Comparison of ENCODE assay signal across 1 cellular context in the genomic region with DNA sequence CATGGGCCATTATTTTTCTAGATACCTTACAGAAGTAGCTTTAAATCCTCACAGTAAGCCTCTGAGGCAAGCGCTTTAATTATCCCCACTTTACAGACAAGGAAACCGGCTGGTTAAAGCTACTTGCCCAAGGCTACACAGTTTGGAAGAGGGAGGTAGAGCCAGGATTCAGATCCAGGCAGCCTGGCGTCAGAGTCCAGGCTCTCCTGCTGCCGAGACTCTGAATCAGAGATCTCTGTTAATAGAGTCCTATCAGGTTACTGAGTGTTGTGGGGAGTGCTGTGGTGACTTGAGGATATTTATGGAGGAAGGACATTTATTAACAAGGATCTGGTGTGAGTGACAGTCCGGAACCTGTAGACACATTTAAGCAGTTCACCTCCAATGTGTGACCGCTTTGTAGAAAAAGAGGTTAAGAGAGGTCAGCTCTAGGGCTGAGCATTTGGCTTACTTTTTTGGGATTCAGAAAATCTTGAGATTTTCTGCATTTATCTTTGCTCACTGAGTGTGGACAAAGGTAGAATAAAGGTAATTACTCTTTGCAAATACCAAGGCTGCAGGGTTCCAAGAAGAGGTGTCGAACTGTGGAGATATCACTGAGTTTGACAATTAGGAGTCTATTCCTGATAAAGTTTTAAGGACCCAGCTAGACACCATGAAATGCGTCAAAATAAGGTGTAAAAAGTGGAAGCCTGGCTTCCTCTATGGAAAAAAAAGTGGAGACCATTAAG.
TF ChIP-seq lines count a peak whose summit lies in the region.

No MANE protein-coding gene starts in this region.

TF ChIP-seq in K562, 482 proteins besides CTCF, POLR2A, EP300 and RAD21:
- TF ChIP-seq TBL1XR1 (IDR thresholded peaks at IDR 0.05; ENCODE audit: low read length in 2 of 2) (no peak), PRMT5 (CRISPR knock-in tag; IDR thresholded peaks at IDR 0.05) (no peak), RBM14 (IDR thresholded peaks at IDR 0.05; ENCODE audit: borderline replicate concordance, insufficient read depth, low read depth, low read length) (no peak), ERF (CRISPR knock-in tag; IDR thresholded peaks at IDR 0.05) (no peak), ILF3 (IDR thresholded peaks at IDR 0.05; ENCODE audit: borderline replicate concordance) (no peak), ZNF764 (CRISPR knock-in tag; IDR thresholded peaks at IDR 0.05; ENCODE audit: low read depth) (no peak), MTA2 (IDR thresholded peaks at IDR 0.05; ENCODE audit: low read depth) (no peak), POLR2AphosphoS2 (IDR thresholded peaks at IDR 0.05; ENCODE audit: low read length) (0 out of 2 replicates have a peak, but pooled peaks have one; percentile 72), MAFK (IDR thresholded peaks at IDR 0.05; ENCODE audit: low read length) (no peak), TSC22D4 (tag; IDR thresholded peaks at IDR 0.05) (no peak), PHF21A (IDR thresholded peaks at IDR 0.05; ENCODE audit: borderline replicate concordance, low read depth) (no peak), ZNF586 (CRISPR knock-in tag; conservative IDR thresholded peaks at IDR 0.05) (no peak), ZNF263 (CRISPR knock-in tag; IDR thresholded peaks at IDR 0.05; ENCODE audit: borderline replicate concordance) (no peak), YY1 (IDR thresholded peaks at IDR 0.05; ENCODE audit: borderline replicate concordance in 1 of 3, control insufficient read depth in 1 of 3, extremely low read depth in 1 of 3, insufficient read depth in 3 of 3, insufficient read length in 1 of 3, insufficient replicate concordance in 2 of 3, low read depth in 1 of 3, low read length in 2 of 3) (no peak), TAF7 (tag; IDR thresholded peaks at IDR 0.05) (no peak), SMAD3 (CRISPR knock-in tag; conservative IDR thresholded peaks at IDR 0.05) (no peak), ZNF232 (CRISPR knock-in tag; IDR thresholded peaks at IDR 0.05) (no peak), POLR2AphosphoS5 (IDR thresholded peaks at IDR 0.05; ENCODE audit: control insufficient read depth, insufficient read depth, low read depth, low read length) (0 out of 2 replicates have a peak, but pooled peaks have one; percentile 7), KDM5B (IDR thresholded peaks at IDR 0.05; ENCODE audit: insufficient replicate concordance, low read depth, low read length) (peak; percentile 7), EWSR1 (IDR thresholded peaks at IDR 0.05; ENCODE audit: borderline replicate concordance, low read depth, partially characterized antibody) (no peak)
- TF ChIP-seq, protein P1, sequence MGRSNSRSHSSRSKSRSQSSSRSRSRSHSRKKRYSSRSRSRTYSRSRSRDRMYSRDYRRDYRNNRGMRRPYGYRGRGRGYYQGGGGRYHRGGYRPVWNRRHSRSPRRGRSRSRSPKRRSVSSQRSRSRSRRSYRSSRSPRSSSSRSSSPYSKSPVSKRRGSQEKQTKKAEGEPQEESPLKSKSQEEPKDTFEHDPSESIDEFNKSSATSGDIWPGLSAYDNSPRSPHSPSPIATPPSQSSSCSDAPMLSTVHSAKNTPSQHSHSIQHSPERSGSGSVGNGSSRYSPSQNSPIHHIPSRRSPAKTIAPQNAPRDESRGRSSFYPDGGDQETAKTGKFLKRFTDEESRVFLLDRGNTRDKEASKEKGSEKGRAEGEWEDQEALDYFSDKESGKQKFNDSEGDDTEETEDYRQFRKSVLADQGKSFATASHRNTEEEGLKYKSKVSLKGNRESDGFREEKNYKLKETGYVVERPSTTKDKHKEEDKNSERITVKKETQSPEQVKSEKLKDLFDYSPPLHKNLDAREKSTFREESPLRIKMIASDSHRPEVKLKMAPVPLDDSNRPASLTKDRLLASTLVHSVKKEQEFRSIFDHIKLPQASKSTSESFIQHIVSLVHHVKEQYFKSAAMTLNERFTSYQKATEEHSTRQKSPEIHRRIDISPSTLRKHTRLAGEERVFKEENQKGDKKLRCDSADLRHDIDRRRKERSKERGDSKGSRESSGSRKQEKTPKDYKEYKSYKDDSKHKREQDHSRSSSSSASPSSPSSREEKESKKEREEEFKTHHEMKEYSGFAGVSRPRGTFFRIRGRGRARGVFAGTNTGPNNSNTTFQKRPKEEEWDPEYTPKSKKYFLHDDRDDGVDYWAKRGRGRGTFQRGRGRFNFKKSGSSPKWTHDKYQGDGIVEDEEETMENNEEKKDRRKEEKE (IDR thresholded peaks at IDR 0.05; ENCODE audit: borderline replicate concordance in 1 of 2, control insufficient read depth in 1 of 2, low read depth in 2 of 2, low read length in 1 of 2) = no peak
- TF ChIP-seq, protein P2, sequence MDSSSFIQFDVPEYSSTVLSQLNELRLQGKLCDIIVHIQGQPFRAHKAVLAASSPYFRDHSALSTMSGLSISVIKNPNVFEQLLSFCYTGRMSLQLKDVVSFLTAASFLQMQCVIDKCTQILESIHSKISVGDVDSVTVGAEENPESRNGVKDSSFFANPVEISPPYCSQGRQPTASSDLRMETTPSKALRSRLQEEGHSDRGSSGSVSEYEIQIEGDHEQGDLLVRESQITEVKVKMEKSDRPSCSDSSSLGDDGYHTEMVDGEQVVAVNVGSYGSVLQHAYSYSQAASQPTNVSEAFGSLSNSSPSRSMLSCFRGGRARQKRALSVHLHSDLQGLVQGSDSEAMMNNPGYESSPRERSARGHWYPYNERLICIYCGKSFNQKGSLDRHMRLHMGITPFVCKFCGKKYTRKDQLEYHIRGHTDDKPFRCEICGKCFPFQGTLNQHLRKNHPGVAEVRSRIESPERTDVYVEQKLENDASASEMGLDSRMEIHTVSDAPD (CRISPR knock-in tag; IDR thresholded peaks at IDR 0.05) = no peak
- TF ChIP-seq, protein P3, sequence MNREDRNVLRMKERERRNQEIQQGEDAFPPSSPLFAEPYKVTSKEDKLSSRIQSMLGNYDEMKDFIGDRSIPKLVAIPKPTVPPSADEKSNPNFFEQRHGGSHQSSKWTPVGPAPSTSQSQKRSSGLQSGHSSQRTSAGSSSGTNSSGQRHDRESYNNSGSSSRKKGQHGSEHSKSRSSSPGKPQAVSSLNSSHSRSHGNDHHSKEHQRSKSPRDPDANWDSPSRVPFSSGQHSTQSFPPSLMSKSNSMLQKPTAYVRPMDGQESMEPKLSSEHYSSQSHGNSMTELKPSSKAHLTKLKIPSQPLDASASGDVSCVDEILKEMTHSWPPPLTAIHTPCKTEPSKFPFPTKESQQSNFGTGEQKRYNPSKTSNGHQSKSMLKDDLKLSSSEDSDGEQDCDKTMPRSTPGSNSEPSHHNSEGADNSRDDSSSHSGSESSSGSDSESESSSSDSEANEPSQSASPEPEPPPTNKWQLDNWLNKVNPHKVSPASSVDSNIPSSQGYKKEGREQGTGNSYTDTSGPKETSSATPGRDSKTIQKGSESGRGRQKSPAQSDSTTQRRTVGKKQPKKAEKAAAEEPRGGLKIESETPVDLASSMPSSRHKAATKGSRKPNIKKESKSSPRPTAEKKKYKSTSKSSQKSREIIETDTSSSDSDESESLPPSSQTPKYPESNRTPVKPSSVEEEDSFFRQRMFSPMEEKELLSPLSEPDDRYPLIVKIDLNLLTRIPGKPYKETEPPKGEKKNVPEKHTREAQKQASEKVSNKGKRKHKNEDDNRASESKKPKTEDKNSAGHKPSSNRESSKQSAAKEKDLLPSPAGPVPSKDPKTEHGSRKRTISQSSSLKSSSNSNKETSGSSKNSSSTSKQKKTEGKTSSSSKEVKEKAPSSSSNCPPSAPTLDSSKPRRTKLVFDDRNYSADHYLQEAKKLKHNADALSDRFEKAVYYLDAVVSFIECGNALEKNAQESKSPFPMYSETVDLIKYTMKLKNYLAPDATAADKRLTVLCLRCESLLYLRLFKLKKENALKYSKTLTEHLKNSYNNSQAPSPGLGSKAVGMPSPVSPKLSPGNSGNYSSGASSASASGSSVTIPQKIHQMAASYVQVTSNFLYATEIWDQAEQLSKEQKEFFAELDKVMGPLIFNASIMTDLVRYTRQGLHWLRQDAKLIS (CRISPR knock-in tag; IDR thresholded peaks at IDR 0.05) = no peak
- TF ChIP-seq, protein P4, sequence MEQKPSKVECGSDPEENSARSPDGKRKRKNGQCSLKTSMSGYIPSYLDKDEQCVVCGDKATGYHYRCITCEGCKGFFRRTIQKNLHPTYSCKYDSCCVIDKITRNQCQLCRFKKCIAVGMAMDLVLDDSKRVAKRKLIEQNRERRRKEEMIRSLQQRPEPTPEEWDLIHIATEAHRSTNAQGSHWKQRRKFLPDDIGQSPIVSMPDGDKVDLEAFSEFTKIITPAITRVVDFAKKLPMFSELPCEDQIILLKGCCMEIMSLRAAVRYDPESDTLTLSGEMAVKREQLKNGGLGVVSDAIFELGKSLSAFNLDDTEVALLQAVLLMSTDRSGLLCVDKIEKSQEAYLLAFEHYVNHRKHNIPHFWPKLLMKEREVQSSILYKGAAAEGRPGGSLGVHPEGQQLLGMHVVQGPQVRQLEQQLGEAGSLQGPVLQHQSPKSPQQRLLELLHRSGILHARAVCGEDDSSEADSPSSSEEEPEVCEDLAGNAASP (IDR thresholded peaks at IDR 0.05) = no peak
- TF ChIP-seq, protein P5, sequence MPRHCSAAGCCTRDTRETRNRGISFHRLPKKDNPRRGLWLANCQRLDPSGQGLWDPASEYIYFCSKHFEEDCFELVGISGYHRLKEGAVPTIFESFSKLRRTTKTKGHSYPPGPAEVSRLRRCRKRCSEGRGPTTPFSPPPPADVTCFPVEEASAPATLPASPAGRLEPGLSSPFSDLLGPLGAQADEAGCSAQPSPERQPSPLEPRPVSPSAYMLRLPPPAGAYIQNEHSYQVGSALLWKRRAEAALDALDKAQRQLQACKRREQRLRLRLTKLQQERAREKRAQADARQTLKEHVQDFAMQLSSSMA (CRISPR knock-in tag; IDR thresholded peaks at IDR 0.05) = no peak
- TF ChIP-seq, protein P6, sequence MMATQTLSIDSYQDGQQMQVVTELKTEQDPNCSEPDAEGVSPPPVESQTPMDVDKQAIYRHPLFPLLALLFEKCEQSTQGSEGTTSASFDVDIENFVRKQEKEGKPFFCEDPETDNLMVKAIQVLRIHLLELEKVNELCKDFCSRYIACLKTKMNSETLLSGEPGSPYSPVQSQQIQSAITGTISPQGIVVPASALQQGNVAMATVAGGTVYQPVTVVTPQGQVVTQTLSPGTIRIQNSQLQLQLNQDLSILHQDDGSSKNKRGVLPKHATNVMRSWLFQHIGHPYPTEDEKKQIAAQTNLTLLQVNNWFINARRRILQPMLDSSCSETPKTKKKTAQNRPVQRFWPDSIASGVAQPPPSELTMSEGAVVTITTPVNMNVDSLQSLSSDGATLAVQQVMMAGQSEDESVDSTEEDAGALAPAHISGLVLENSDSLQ (IDR thresholded peaks at IDR 0.05) = peak; percentile 65
- TF ChIP-seq, protein P7, sequence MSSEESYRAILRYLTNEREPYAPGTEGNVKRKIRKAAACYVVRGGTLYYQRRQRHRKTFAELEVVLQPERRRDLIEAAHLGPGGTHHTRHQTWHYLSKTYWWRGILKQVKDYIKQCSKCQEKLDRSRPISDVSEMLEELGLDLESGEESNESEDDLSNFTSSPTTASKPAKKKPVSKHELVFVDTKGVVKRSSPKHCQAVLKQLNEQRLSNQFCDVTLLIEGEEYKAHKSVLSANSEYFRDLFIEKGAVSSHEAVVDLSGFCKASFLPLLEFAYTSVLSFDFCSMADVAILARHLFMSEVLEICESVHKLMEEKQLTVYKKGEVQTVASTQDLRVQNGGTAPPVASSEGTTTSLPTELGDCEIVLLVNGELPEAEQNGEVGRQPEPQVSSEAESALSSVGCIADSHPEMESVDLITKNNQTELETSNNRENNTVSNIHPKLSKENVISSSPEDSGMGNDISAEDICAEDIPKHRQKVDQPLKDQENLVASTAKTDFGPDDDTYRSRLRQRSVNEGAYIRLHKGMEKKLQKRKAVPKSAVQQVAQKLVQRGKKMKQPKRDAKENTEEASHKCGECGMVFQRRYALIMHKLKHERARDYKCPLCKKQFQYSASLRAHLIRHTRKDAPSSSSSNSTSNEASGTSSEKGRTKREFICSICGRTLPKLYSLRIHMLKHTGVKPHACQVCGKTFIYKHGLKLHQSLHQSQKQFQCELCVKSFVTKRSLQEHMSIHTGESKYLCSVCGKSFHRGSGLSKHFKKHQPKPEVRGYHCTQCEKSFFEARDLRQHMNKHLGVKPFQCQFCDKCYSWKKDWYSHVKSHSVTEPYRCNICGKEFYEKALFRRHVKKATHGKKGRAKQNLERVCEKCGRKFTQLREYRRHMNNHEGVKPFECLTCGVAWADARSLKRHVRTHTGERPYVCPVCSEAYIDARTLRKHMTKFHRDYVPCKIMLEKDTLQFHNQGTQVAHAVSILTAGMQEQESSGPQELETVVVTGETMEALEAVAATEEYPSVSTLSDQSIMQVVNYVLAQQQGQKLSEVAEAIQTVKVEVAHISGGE (CRISPR knock-in tag; IDR thresholded peaks at IDR 0.05) = no peak
